ENCODE assay signal across 22 cellular contexts in genomic region chr1:230983811-230984210, GRCh38.
"Had no signal": no experiment of that assay in that cellular context is flagged by ENCODE, and none has a peak within 500 bp of the region (broad histone marks: within the 10 kb centered on the region; RNA-seq: fewer than 3 reads in every experiment).

No MANE protein-coding gene starts in this region.

- DNase-seq: effector memory CD8-positive, alpha-beta T cell; hypothalamus; immature natural killer cell; islet precursor cell; kidney glomerular epithelial cell; left ventricle myocardium superior; lower lobe of right lung; naive thymus-derived CD8-positive, alpha-beta T cell; pancreas; right lobe of liver; small intestine; stimulated activated CD4-positive, alpha-beta T cell treated with anti-CD3 and anti-CD28 coated beads, Interleukin-15, amount 100 ng/mL, for 24 hours; stimulated activated CD4-positive, alpha-beta T cell treated with anti-CD3 and anti-CD28 coated beads, Interleukin-2, amount 100 ng/mL, for 48 hours; stimulated activated naive CD4-positive, alpha-beta T cell; upper lobe of right lung had no signal

- H3K27me3 ChIP-seq: neutrophil, pancreas, right lobe of liver, tibial nerve, upper lobe of right lung, vagina had no signal

- FAIRE-seq: endometrium, frontal cortex, pancreas, small intestine had no signal

- H3K27ac ChIP-seq: coronary artery, lower lobe of right lung, neutrophil, pancreas, right lobe of liver, thoracic aorta, tibial nerve, upper lobe of right lung, vagina had no signal

- H3K9me3 Mint-ChIP-seq: effector memory CD8-positive, alpha-beta T cell; immature natural killer cell; naive thymus-derived CD8-positive, alpha-beta T cell had no signal

- H3K27me3 Mint-ChIP-seq: effector memory CD8-positive, alpha-beta T cell; naive thymus-derived CD8-positive, alpha-beta T cell had no signal

- H3K9me3 ChIP-seq: lower lobe of right lung, neutrophil, right lobe of liver, thoracic aorta, tibial nerve, upper lobe of right lung, vagina had no signal

- H3K36me3 ChIP-seq: neutrophil, pancreas, right lobe of liver, thoracic aorta, vagina had no signal

- H3K4me3 ChIP-seq: coronary artery, lower lobe of right lung, pancreas, right lobe of liver, thoracic aorta, tibial nerve, upper lobe of right lung, vagina had no signal

- H3K4me3 Mint-ChIP-seq: effector memory CD8-positive, alpha-beta T cell; immature natural killer cell; naive thymus-derived CD8-positive, alpha-beta T cell had no signal

- ATAC-seq: effector memory CD8-positive, alpha-beta T cell; left ventricle myocardium superior; naive thymus-derived CD8-positive, alpha-beta T cell; right lobe of liver had no signal
